ENCODE assay signal across 1 cellular context in genomic region chr18:47680488-47680887, GRCh38.
TF ChIP-seq lines count a peak whose summit lies in the region.

No MANE protein-coding gene starts in this region.

TF ChIP-seq in GM12878, 131 proteins besides CTCF, POLR2A, EP300 and RAD21 (continued from another document):
- TF ChIP-seq REST (IDR thresholded peaks at IDR 0.05; ENCODE audit: low read depth, low read length), result no peak
